Comparison of ENCODE assay signal across 8 cellular contexts in genomic region chr22:46267431-46268279, GRCh38. TPM values are rescaled to one million over a fixed set of nuclear protein-coding genes. Genes with fewer than 3 reads are reported as not detected.
DNase-seq lines count a peak whose midpoint lies in the region; ATAC-seq, FAIRE-seq and TF ChIP-seq lines count a peak whose summit lies in the region.

Gene TTC38, plus strand, starts transcription at chr22:46268008. Its CDS starts 32 bp downstream, at chr22:46268040.

- 1 to 2% (median 1%) methylated on average over 32 to 74 of the region's 74 CpGs for WGBS in spleen, 5 donors

- in situ Hi-C loops in HAP-1 (cut with MboI; ENCODE audit: low sequenced_read_pairs) = no loop called here

- no peak for TF ChIP-seq POLR2A in spleen (IDR thresholded peaks at IDR 0.05)

- H3K4me3 ChIP-seq in HAP-1 (peak within 1 kb of the TSS; percentile 86), kidney (ENCODE audit: low read length in 2 of 2) (peak within 1 kb of the TSS; percentile 96 to 97), spleen (peak within 1 kb of the TSS; percentile 55 to 89 (median 83))

- H3K36me3 ChIP-seq in HAP-1 (replicated peaks) (peaks cover 12% of the 10 kb centered on the region), kidney (ENCODE audit: control insufficient read depth in 1 of 2, insufficient read depth in 2 of 2, low read length in 2 of 2) (peaks cover 7 to 19% of the 10 kb centered on the region in 2 donors), spleen (peaks cover 0 to 32% (median 3%) of the 10 kb centered on the region in 6 donors)

- ATAC-seq in GM21360 (IDR thresholded peaks at IDR 0.05; ENCODE audit: unreplicated experiment) = no peak

- FAIRE-seq in G401.6 (lab: Jason Lieb, UNC) (peak; percentile 6), kidney (lab: Jason Lieb, UNC) (peak; percentile 29)

- peak within 1 kb of the TSS; percentile 85 to 89 for H3K9ac ChIP-seq in kidney (ENCODE audit: low read length in 2 of 2)

- intact Hi-C loops in kidney (cut with DNase I) (no loop called here), spleen (cut with DNase I; ENCODE audit: low total_unique reads) (no loop called here)

- H3K27me3 ChIP-seq in HAP-1 (ENCODE audit: low read depth) (no peaks in the 10 kb centered on the region), spleen (replicated peaks in 1 of 7) (peaks cover 0 to 12% (median 5%) of the 10 kb centered on the region in 7 donors)

- peak within 1 kb of the TSS; percentile 91 for H3K27ac ChIP-seq in cingulate gyrus (ENCODE audit: low read depth, low read length)
- H3K27ac ChIP-seq in kidney (ENCODE audit: low read depth in 2 of 2, low read length in 2 of 2) = peak within 1 kb of the TSS; percentile 90 to 92
- H3K27ac ChIP-seq in spleen = peak within 1 kb of the TSS; percentile 58 to 92 (median 76)

- DNase-seq in HAP-1 (ENCODE audit: low spot score in 2 of 2) (peak; percentile 87 to 95), NCI-H2171 (lab: John Stamatoyannopoulos, UW) (peak; percentile 6), kidney (peak; percentile 96), spleen (peak; percentile 94)
- peak; percentile 67 for DNase-seq in activated CD4-positive, CD25-positive, alpha-beta regulatory T cell treated with anti-CD3 and anti-CD28 coated beads, Interleukin-2, amount 50 U/mL, for 72 hours

- H3K4me1 ChIP-seq in HAP-1 = peaks cover 4% of the 10 kb centered on the region; the same call in 1 of the 2 replicates
- peaks cover 10 to 14% of the 10 kb centered on the region in 2 donors for H3K4me1 ChIP-seq in kidney (ENCODE audit: control insufficient read depth in 1 of 2, insufficient read depth in 1 of 2, low read depth in 1 of 2, low read length in 2 of 2)
- peaks cover 0 to 49% (median 27%) of the 10 kb centered on the region in 6 donors for H3K4me1 ChIP-seq in spleen

- H3K9me3 ChIP-seq in HAP-1 (peaks cover 16% of the 10 kb centered on the region), kidney (ENCODE audit: control insufficient read depth in 1 of 2, low read length in 2 of 2) (no peaks in the 10 kb centered on the region), spleen (peaks cover 0 to 6% (median 0%) of the 10 kb centered on the region in 8 donors)

- TF ChIP-seq CTCF in kidney (IDR thresholded peaks at IDR 0.05; ENCODE audit: borderline replicate concordance, extremely low read depth, insufficient read depth) (no peak), spleen (IDR thresholded peaks at IDR 0.05 in 8 of 11, conservative IDR thresholded peaks at IDR 0.05 in 3 of 11) (no peak)

RNA-seq across cellular contexts. Expression of gene TTC38, which starts in this region (rescaled TPM):
- total RNA-seq in kidney = 41.3 TPM
- polyA plus RNA-seq in kidney (ENCODE audit: insufficient read depth, low read depth, low replicate concordance) = 100 TPM
- 10 to 100 TPM; 32.5 to 51.9 (median 34.7) TPM for total RNA-seq in spleen
- 10 to 100 TPM; 13.8 to 21.4 (median 15.2) TPM for polyA plus RNA-seq in spleen

Comparison
In these comparisons a context has a peak if more than half of its experiments do, and no peak if none do; other contexts are left out.
1. DNase-seq: peak in every context shown above with its lines; median percentile 96 in kidney; 94 in spleen; 91 in HAP-1; 67 in activated CD4-positive, CD25-positive, alpha-beta regulatory T cell treated with anti-CD3 and anti-CD28 coated beads, Interleukin-2, amount 50 U/mL, for 72 hours; 6 in NCI-H2171.